In the genomic region with DNA sequence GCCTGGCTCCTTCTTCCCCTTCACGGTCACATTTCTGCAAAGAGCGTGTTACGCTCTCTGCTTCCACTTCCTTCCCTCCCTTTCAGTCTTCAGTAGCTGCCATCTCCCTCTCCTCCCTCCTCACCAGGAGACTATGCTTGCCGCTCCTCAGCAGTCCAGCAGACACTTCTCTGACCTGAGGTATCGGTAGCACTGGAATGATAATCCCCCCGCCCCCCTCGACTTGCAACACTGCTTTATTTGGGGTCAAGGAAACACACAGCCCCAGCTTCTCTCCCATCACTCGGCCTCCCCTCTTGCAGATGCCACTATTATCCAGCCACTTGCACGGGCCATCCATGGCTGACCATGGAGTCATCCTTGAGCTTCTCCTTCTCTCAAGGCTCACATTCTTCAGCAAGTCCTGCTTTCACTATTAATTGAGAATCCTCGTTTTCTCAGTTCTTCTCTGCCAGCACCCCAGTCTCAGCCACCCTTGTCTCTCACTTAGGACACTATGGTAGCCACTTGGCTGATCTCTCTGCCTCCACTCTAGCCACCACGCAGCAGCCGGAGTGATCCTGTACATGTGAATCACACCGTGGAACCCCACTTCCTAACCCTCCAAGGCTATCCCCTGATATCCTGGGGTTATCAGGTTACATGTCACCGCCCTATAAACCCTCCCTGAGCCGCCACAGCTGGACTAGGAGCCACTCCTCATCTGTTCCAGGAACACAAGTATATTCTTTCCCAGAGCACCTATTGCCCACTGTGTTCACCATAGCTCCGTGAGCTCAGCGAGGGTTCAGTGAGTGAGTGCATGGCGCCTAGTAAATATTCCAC, we compare ENCODE assay signal across 8 cellular contexts. TPM values are rescaled to one million over a fixed set of nuclear protein-coding genes. Genes with fewer than 3 reads are reported as not detected.
DNase-seq lines count a peak whose midpoint lies in the region; ATAC-seq and TF ChIP-seq lines count a peak whose summit lies in the region.

No MANE protein-coding gene starts in this region.

- TF ChIP-seq EP300 in esophagus muscularis mucosa (IDR thresholded peaks at IDR 0.05) = no peak

- peak overlapping the region; percentile 95 for H3K27ac ChIP-seq in CD4-positive, CD25-positive, alpha-beta regulatory T cell (ENCODE audit: insufficient read depth, low read length, poor library complexity, severe bottlenecking)
- H3K27ac ChIP-seq in esophagus muscularis mucosa (replicated peaks in 1 of 4) = peak overlapping the region; percentile 94 to 97 (median 94)
- no peak overlapping the region for H3K27ac ChIP-seq in neural progenitor cell

- peak overlapping the region; percentile 93 for H3K4me2 ChIP-seq in neural progenitor cell

- H3K79me2 ChIP-seq in neural progenitor cell (ENCODE audit: low read depth) = no peaks in the 10 kb centered on the region

- CTCF ChIA-PET in activated B cell treated with CpG ODN at 0.5 μM for 24 hours (lab: Charles Lee) = interaction anchor here (0.6 to 5.8 kb wide), 20 partner anchors 8 to 348 kb away, joined by 3 to 92 read pairs (median 5); a partner anchor contains a TSS

- H3K36me3 ChIP-seq in CD4-positive, CD25-positive, alpha-beta regulatory T cell (ENCODE audit: control insufficient read depth, insufficient read depth, low read length) = peaks cover 3% of the 10 kb centered on the region
- H3K36me3 ChIP-seq in esophagus muscularis mucosa (no peaks in the 10 kb centered on the region), neural progenitor cell (no peaks in the 10 kb centered on the region)

- no peaks in the 10 kb centered on the region for H4K20me1 ChIP-seq in neural progenitor cell (ENCODE audit: low read depth)

- no peaks in the 10 kb centered on the region for H3K27me3 Mint-ChIP-seq in CD4-positive, CD25-positive, alpha-beta regulatory T cell
- no peaks in the 10 kb centered on the region for H3K27me3 Mint-ChIP-seq in IgD-negative memory B cell
- no peaks in the 10 kb centered on the region for H3K27me3 Mint-ChIP-seq in activated B cell treated with CpG ODN at 0.5 μM for 24 hours
- peaks cover 15% of the 10 kb centered on the region for H3K27me3 Mint-ChIP-seq in neural progenitor cell (ENCODE audit: insufficient read depth, low read depth)

- H3K27ac Mint-ChIP-seq in CD4-positive, CD25-positive, alpha-beta regulatory T cell = peak overlapping the region; percentile 96 to 99 (median 96)
- H3K27ac Mint-ChIP-seq in IgD-negative memory B cell = peak overlapping the region; percentile 99
- H3K27ac Mint-ChIP-seq in activated B cell treated with CpG ODN at 0.5 μM for 24 hours = peak overlapping the region; percentile 87
- H3K27ac Mint-ChIP-seq in neural progenitor cell = no peak overlapping the region

- H3K4me1 Mint-ChIP-seq in CD4-positive, CD25-positive, alpha-beta regulatory T cell = peaks cover 25 to 66% (median 50%) of the 10 kb centered on the region in 4 donors
- peaks cover 48 to 50% (median 49%) of the 10 kb centered on the region in 3 donors for H3K4me1 Mint-ChIP-seq in IgD-negative memory B cell
- H3K4me1 Mint-ChIP-seq in activated B cell treated with CpG ODN at 0.5 μM for 24 hours = peaks cover 63% of the 10 kb centered on the region
- peaks cover 22% of the 10 kb centered on the region for H3K4me1 Mint-ChIP-seq in neural progenitor cell

- no peaks in the 10 kb centered on the region for H3K27me3 ChIP-seq in CD4-positive, CD25-positive, alpha-beta regulatory T cell (ENCODE audit: control insufficient read depth, insufficient read depth, low read length)
- H3K27me3 ChIP-seq in esophagus muscularis mucosa (no peaks in the 10 kb centered on the region), neural progenitor cell (peaks cover 32% of the 10 kb centered on the region)

- ATAC-seq in CD4-positive, CD25-positive, alpha-beta regulatory T cell (ENCODE audit: low read depth in 2 of 2) = peak; percentile 4 to 25
- ATAC-seq in GM19023 (IDR thresholded peaks at IDR 0.05; ENCODE audit: unreplicated experiment) (peak; percentile 7), activated B cell treated with CpG ODN at 0.5 μM for 24 hours (ENCODE audit: low read depth) (peak; percentile 28), GM18519 (IDR thresholded peaks at IDR 0.05; ENCODE audit: low FRiP score, unreplicated experiment) (no peak)

- H3K9me3 Mint-ChIP-seq in CD4-positive, CD25-positive, alpha-beta regulatory T cell = no peaks in the 10 kb centered on the region
- H3K9me3 Mint-ChIP-seq in IgD-negative memory B cell (no peaks in the 10 kb centered on the region), activated B cell treated with CpG ODN at 0.5 μM for 24 hours (peaks cover 3% of the 10 kb centered on the region), neural progenitor cell (peaks cover 3% of the 10 kb centered on the region)

- peaks cover 7% of the 10 kb centered on the region for H3K36me3 Mint-ChIP-seq in CD4-positive, CD25-positive, alpha-beta regulatory T cell
- H3K36me3 Mint-ChIP-seq in IgD-negative memory B cell = peaks cover 2% of the 10 kb centered on the region
- peaks cover 34% of the 10 kb centered on the region for H3K36me3 Mint-ChIP-seq in activated B cell treated with CpG ODN at 0.5 μM for 24 hours (ENCODE audit: low read depth)
- H3K36me3 Mint-ChIP-seq in neural progenitor cell = no peaks in the 10 kb centered on the region

- 31% methylated on average over 18 of the region's 18 CpGs for WGBS in esophagus muscularis mucosa

- TF ChIP-seq CTCF in activated B cell treated with CpG ODN at 0.5 μM for 24 hours (IDR thresholded peaks at IDR 0.05) (no peak), esophagus muscularis mucosa (IDR thresholded peaks at IDR 0.05) (no peak), neural progenitor cell (IDR thresholded peaks at IDR 0.05) (no peak)

- no peak overlapping the region for H3K9ac ChIP-seq in neural progenitor cell

- peaks cover 48% of the 10 kb centered on the region for H3K4me1 ChIP-seq in CD4-positive, CD25-positive, alpha-beta regulatory T cell (ENCODE audit: control insufficient read depth, insufficient read depth, low read length, poor library complexity, severe bottlenecking)
- H3K4me1 ChIP-seq in esophagus muscularis mucosa = peaks cover 20 to 46% (median 38%) of the 10 kb centered on the region in 4 donors
- H3K4me1 ChIP-seq in neural progenitor cell = no peaks in the 10 kb centered on the region

- DNase-seq in CD4-positive, CD25-positive, alpha-beta regulatory T cell = no peak
- no peak for DNase-seq in activated B cell treated with CpG ODN at 0.5 μM for 24 hours
- no peak for DNase-seq in esophagus muscularis mucosa (ENCODE audit: extremely low spot score)
- peak; percentile 28 for DNase-seq in neural progenitor cell (ENCODE audit: low spot score)
- DNase-seq in KG1 (lab: John Stamatoyannopoulos, UW) = no peak

- intact Hi-C loops in activated B cell treated with CpG ODN at 0.5 μM for 24 hours (cut with micrococcal nuclease) (loop anchor here (1.0 to 5.0 kb wide), 12 partner anchors 19 to 1132 kb away; a partner anchor contains a TSS), esophagus muscularis mucosa (cut with DNase I) (loop anchor here (2.0 to 5.0 kb wide), 4 partner anchors 119 to 1132 kb away; a partner anchor contains a TSS)

- peak overlapping the region; percentile 90 for H3K4me3 ChIP-seq in CD4-positive, CD25-positive, alpha-beta regulatory T cell (ENCODE audit: low read depth, low read length)
- peak overlapping the region; percentile 91 to 94 (median 93) for H3K4me3 ChIP-seq in esophagus muscularis mucosa
- peak overlapping the region; percentile 10 for H3K4me3 ChIP-seq in neural progenitor cell

- H3F3A ChIP-seq in neural progenitor cell (ENCODE audit: low read depth) = peaks cover 11% of the 10 kb centered on the region

- peak overlapping the region; percentile 93 to 100 (median 96) for H3K4me3 Mint-ChIP-seq in CD4-positive, CD25-positive, alpha-beta regulatory T cell
- H3K4me3 Mint-ChIP-seq in IgD-negative memory B cell (peak overlapping the region; percentile 96 to 99 (median 97)), activated B cell treated with CpG ODN at 0.5 μM for 24 hours (peak overlapping the region; percentile 90), neural progenitor cell (peak overlapping the region; percentile 84)

- no peaks in the 10 kb centered on the region for H3K9me3 ChIP-seq in CD4-positive, CD25-positive, alpha-beta regulatory T cell (ENCODE audit: control insufficient read depth in 2 of 2, low read length in 2 of 2)
- no peaks in the 10 kb centered on the region for H3K9me3 ChIP-seq in esophagus muscularis mucosa
- no peaks in the 10 kb centered on the region for H3K9me3 ChIP-seq in neural progenitor cell (ENCODE audit: low read depth)

- no peak for TF ChIP-seq POLR2A in esophagus muscularis mucosa (IDR thresholded peaks at IDR 0.05; ENCODE audit: low read depth)

- POLR2A ChIA-PET in activated B cell treated with CpG ODN at 0.5 μM for 24 hours (lab: Charles Lee) = interaction anchor here (0.5 to 7.7 kb wide), 20 partner anchors 10 to 522 kb away, joined by 3 to 126 read pairs (median 4); a partner anchor contains a TSS

- H2AFZ ChIP-seq in neural progenitor cell (replicated peaks) = peak overlapping the region; percentile 46

RNA-seq across cellular contexts. Expression of a gene that starts 1.0 kb away (rescaled TPM):
- total RNA-seq in CD4-positive, CD25-positive, alpha-beta regulatory T cell = 89.7 TPM
- 10 to 100 TPM; 14.2 to 20.3 (median 17.6) TPM for polyA plus RNA-seq in CD4-positive, CD25-positive, alpha-beta regulatory T cell
- polyA plus RNA-seq in IgD-negative memory B cell = 22.6 TPM
- 186 and 221 TPM in 2 replicates for total RNA-seq in activated B cell treated with CpG ODN at 0.5 μM for 24 hours
- 10 to 100 TPM; 21.4 to 34.1 (median 22.5) TPM for total RNA-seq in esophagus muscularis mucosa
- total RNA-seq in neural progenitor cell (ENCODE audit: low replicate concordance) = 2.6 and 6.1 TPM in 2 replicates

Comparison
In these comparisons a context has a peak if more than half of its experiments do, and no peak if none do; other contexts are left out.
1. H3K4me3 ChIP-seq: peak in every context shown above with its lines; median percentile 93 in esophagus muscularis mucosa; 90 in CD4-positive, CD25-positive, alpha-beta regulatory T cell; 10 in neural progenitor cell.